ENCODE assay signal across 18 cellular contexts in genomic region chr4:184430163-184430562, GRCh38. TPM values are rescaled to one million over a fixed set of nuclear protein-coding genes. Genes with fewer than 3 reads are reported as not detected.
DNase-seq lines count a peak whose midpoint lies in the region; ATAC-seq and TF ChIP-seq lines count a peak whose summit lies in the region.
"Had no signal": no experiment of that assay in that cellular context is flagged by ENCODE, and none has a peak within 500 bp of the region (broad histone marks: within the 10 kb centered on the region; RNA-seq: fewer than 3 reads in every experiment).

No MANE protein-coding gene starts in this region.

- H2AK5ac ChIP-seq in mesenchymal stem cell (ENCODE audit: low read length, severe bottlenecking) = no peak overlapping the region

- H4K8ac ChIP-seq in mesenchymal stem cell (ENCODE audit: low read length) = peak overlapping the region; percentile 23

- peak overlapping the region; percentile 22 to 65 for H3K27ac Mint-ChIP-seq in activated naive CD4-positive, alpha-beta T cell treated with anti-CD3 and anti-CD28 coated beads, Interleukin-2, amount 50 U/mL, for 72 hours
- peak overlapping the region; percentile 28 for H3K27ac Mint-ChIP-seq in activated naive CD8-positive, alpha-beta T cell treated with anti-CD3 and anti-CD28 coated beads for 36 hours

- no peak overlapping the region for H2BK5ac ChIP-seq in mesenchymal stem cell (ENCODE audit: low read depth, low read length, poor library complexity, severe bottlenecking)

- no peak overlapping the region for H2AFZ ChIP-seq in mesenchymal stem cell (ENCODE audit: low read depth, low read length)

- no peak for ATAC-seq in activated naive CD4-positive, alpha-beta T cell treated with anti-CD3 and anti-CD28 coated beads, Interleukin-2, amount 50 U/mL, for 72 hours
- no peak for ATAC-seq in GM19395 (IDR thresholded peaks at IDR 0.05; ENCODE audit: unreplicated experiment)
- ATAC-seq: HCT116, PC-3 had no signal

- H3K9me3 Mint-ChIP-seq in activated naive CD4-positive, alpha-beta T cell treated with anti-CD3 and anti-CD28 coated beads, Interleukin-2, amount 50 U/mL, for 72 hours = no peaks in the 10 kb centered on the region
- H3K9me3 Mint-ChIP-seq in activated naive CD8-positive, alpha-beta T cell treated with anti-CD3 and anti-CD28 coated beads for 36 hours = no peaks in the 10 kb centered on the region

- intact Hi-C loops in testis (cut with DNase I; ENCODE audit: low total_unique reads) = no loop called here

- no peak for TF ChIP-seq EP300 in suprapubic skin (IDR thresholded peaks at IDR 0.05)

- H3K79me1 ChIP-seq in mesenchymal stem cell (replicated peaks; ENCODE audit: low read length, poor library complexity, severe bottlenecking) = peaks cover 43% of the 10 kb centered on the region

- DNase-seq in activated naive CD4-positive, alpha-beta T cell treated with anti-CD3 and anti-CD28 coated beads, Interleukin-2, amount 50 U/mL, for 72 hours (ENCODE audit: low spot score in 2 of 2) = no peak
- DNase-seq in activated naive CD4-positive, alpha-beta T cell treated with Interleukin-2 at 50 U/mL for 16 hours = no peak
- DNase-seq in activated naive CD8-positive, alpha-beta T cell treated with anti-CD3 and anti-CD28 coated beads for 36 hours = no peak
- no peak for DNase-seq in mesenchymal stem cell
- no peak for DNase-seq in NCI-H2196 treated with DMSO at 0.1 percent for 48 hours (lab: John Stamatoyannopoulos, UW; ENCODE audit: unreplicated experiment)
- no peak for DNase-seq in suprapubic skin (ENCODE audit: low spot score in 2 of 2)
- no peak for DNase-seq in testis
- DNase-seq: anterior cingulate cortex; central memory CD4-positive, alpha-beta T cell; DMS79; head of caudate nucleus; NCI-H1417 treated with DMSO at 0.1 percent for 48 hours; NCI-H2171 treated with DMSO at 0.1 percent for 48 hours; NCI-H748 treated with DMSO at 0.1 percent for 48 hours; PC-3 had no signal

- TF ChIP-seq CTCF in suprapubic skin (IDR thresholded peaks at IDR 0.05) = no peak
- no peak for TF ChIP-seq CTCF in testis (IDR thresholded peaks at IDR 0.05)

- H2BK15ac ChIP-seq in mesenchymal stem cell (ENCODE audit: low read depth, poor library complexity, severe bottlenecking) = no peak overlapping the region

- no peaks in the 10 kb centered on the region for H3K27me3 ChIP-seq in mesenchymal stem cell (ENCODE audit: control insufficient read depth in 1 of 2, insufficient read depth in 1 of 2, low read length in 2 of 2)
- H3K27me3 ChIP-seq in suprapubic skin = no peaks in the 10 kb centered on the region
- H3K27me3 ChIP-seq in testis = no peaks in the 10 kb centered on the region

- H3K9me3 ChIP-seq in mesenchymal stem cell (ENCODE audit: control insufficient read depth, low read length) (no peaks in the 10 kb centered on the region), suprapubic skin (no peaks in the 10 kb centered on the region), testis (no peaks in the 10 kb centered on the region)

- no peaks in the 10 kb centered on the region for H3K27me3 Mint-ChIP-seq in activated naive CD8-positive, alpha-beta T cell treated with anti-CD3 and anti-CD28 coated beads for 36 hours

- no peak overlapping the region for H3K27ac ChIP-seq in mesenchymal stem cell (ENCODE audit: low read length, poor library complexity, severe bottlenecking)
- no peak overlapping the region for H3K27ac ChIP-seq in suprapubic skin
- H3K27ac ChIP-seq in testis = no peak overlapping the region

- H3K14ac ChIP-seq in mesenchymal stem cell (ENCODE audit: low read length in 2 of 2) = peak overlapping the region in 1 of 2 experiments; percentile 96

- peaks cover 16 to 23% of the 10 kb centered on the region in 2 donors for H3K36me3 Mint-ChIP-seq in activated naive CD4-positive, alpha-beta T cell treated with anti-CD3 and anti-CD28 coated beads, Interleukin-2, amount 50 U/mL, for 72 hours
- H3K36me3 Mint-ChIP-seq in activated naive CD8-positive, alpha-beta T cell treated with anti-CD3 and anti-CD28 coated beads for 36 hours = peaks cover 32% of the 10 kb centered on the region

- H3K23ac ChIP-seq in mesenchymal stem cell (ENCODE audit: low read length in 2 of 2) = peak overlapping the region in 1 of 2 experiments; percentile 94

- no peak overlapping the region for H2BK120ac ChIP-seq in mesenchymal stem cell (ENCODE audit: low read depth, low read length)

- H3K4me2 ChIP-seq in mesenchymal stem cell (ENCODE audit: low read length, poor library complexity, severe bottlenecking) = no peak overlapping the region

- TF ChIP-seq POLR2A in suprapubic skin (IDR thresholded peaks at IDR 0.05) (no peak), testis (IDR thresholded peaks at IDR 0.05) (no peak)

- peaks cover 32 to 50% of the 10 kb centered on the region in 2 experiments for H3K36me3 ChIP-seq in mesenchymal stem cell (ENCODE audit: control insufficient read depth in 1 of 2, insufficient read depth in 2 of 2, low read depth in 1 of 2, low read length in 2 of 2)
- peaks cover 16% of the 10 kb centered on the region for H3K36me3 ChIP-seq in suprapubic skin
- no peaks in the 10 kb centered on the region for H3K36me3 ChIP-seq in testis (ENCODE audit: low read depth, missing control alignments)

- no peak overlapping the region for H2BK12ac ChIP-seq in mesenchymal stem cell (ENCODE audit: low read length in 2 of 2)

- H3K4me1 ChIP-seq in mesenchymal stem cell (ENCODE audit: control insufficient read depth, insufficient read depth, low read depth, low read length) (peaks cover 7% of the 10 kb centered on the region), suprapubic skin (peaks cover 15% of the 10 kb centered on the region), testis (peaks cover 15% of the 10 kb centered on the region)

- H3K4me3 ChIP-seq in mesenchymal stem cell (ENCODE audit: insufficient read depth in 1 of 2, low read depth in 1 of 2, low read length in 2 of 2) (no peak overlapping the region), suprapubic skin (no peak overlapping the region), testis (no peak overlapping the region)

- peaks cover 38% of the 10 kb centered on the region for H3K4me1 Mint-ChIP-seq in activated naive CD8-positive, alpha-beta T cell treated with anti-CD3 and anti-CD28 coated beads for 36 hours

- H3K4ac ChIP-seq in mesenchymal stem cell (ENCODE audit: low read depth in 1 of 2, low read length in 2 of 2) = no peak overlapping the region

- no peak overlapping the region for H3K9ac ChIP-seq in mesenchymal stem cell (ENCODE audit: low read length)

- no peak overlapping the region for H3K4me3 Mint-ChIP-seq in activated naive CD8-positive, alpha-beta T cell treated with anti-CD3 and anti-CD28 coated beads for 36 hours
- H3K4me3 Mint-ChIP-seq: CD14-positive monocyte had no signal

- no peak overlapping the region for H4K91ac ChIP-seq in mesenchymal stem cell (ENCODE audit: low read length)

- H3K18ac ChIP-seq in mesenchymal stem cell (ENCODE audit: low read depth in 1 of 2, low read length in 2 of 2) = no peak overlapping the region

- 74% methylated on average over 6 of the region's 6 CpGs for WGBS in mesenchymal stem cell
- WGBS in suprapubic skin = 88% methylated on average over 6 of the region's 6 CpGs
- 75 to 83% methylated on average over 6 of the region's 6 CpGs for WGBS in testis, 2 donors

RNA-seq across cellular contexts. Expression of gene IRF2, which starts 44.2 kb away (rescaled TPM):
- total RNA-seq in activated naive CD4-positive, alpha-beta T cell treated with anti-CD3 and anti-CD28 coated beads, Interleukin-2, amount 50 U/mL, for 72 hours = 10 to 100 TPM; 52.7 to 56.8 TPM
- 10 to 100 TPM; 49.1 to 61.4 TPM for total RNA-seq in activated naive CD8-positive, alpha-beta T cell treated with anti-CD3 and anti-CD28 coated beads for 36 hours
- 30.5 TPM for polyA plus RNA-seq in mesenchymal stem cell (2013, experiment 1 of 2)
- polyA plus RNA-seq in mesenchymal stem cell (2013, experiment 2 of 2) = 30.8 TPM
- total RNA-seq in suprapubic skin (10 to 100 TPM; 27.9 to 38.7 (median 29.9) TPM), testis (10 to 100 TPM; 16.1 to 22.3 TPM)
- 13.0 TPM for polyA plus RNA-seq in testis (ENCODE audit: insufficient read depth, low read depth, low replicate concordance)
